Comparison of ENCODE assay signal across 15 cellular contexts in the genomic region with DNA sequence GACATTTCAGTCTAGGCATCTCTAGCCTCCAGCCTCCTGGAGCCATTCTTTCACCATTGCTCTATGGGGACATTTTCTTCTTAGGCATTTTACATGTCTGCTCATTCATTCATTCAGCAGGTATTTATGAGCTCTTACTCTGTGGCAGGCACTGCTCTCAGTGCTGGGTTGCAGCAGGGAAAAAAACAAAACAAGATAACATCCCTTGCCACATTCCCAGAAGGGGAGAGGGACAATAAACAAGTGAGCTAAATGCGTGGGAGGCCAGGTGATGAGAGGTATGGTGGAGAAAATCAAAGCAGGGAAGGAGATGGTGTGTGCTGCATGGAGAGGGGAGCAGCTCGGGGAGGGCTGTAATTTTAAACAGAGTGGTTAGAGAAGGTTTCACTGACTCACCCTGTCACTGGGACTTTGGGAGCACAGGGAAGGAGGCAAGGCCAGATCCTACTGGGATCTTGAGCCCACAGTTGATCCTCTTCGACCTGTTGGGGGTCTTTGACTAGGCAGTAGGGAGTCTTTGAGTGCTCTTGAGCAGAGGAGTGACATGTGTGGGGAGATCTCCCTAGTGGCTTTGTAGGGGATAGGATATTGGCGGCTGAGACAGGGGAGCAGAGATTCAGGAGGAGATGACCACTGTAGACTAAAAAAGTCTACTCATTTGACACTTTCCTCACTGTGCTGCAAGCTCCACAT. TPM values are rescaled to one million over a fixed set of nuclear protein-coding genes. Genes with fewer than 3 reads are reported as not detected.
DNase-seq lines count a peak whose midpoint lies in the region; ATAC-seq and TF ChIP-seq lines count a peak whose summit lies in the region.
"Had no signal": no experiment of that assay in that cellular context is flagged by ENCODE, and none has a peak within 500 bp of the region (broad histone marks: within the 10 kb centered on the region; RNA-seq: fewer than 3 reads in every experiment).

No MANE protein-coding gene starts in this region.

- H3K9me3 ChIP-seq in CD4-positive, alpha-beta memory T cell (ENCODE audit: control insufficient read depth in 1 of 2, low read length in 2 of 2): no peaks in the 10 kb centered on the region
- H3K9me3 ChIP-seq in neutrophil: no peaks in the 10 kb centered on the region
- H3K9me3 ChIP-seq: ascending aorta, vagina had no signal

- CTCF ChIA-PET in CD4-positive, alpha-beta memory T cell (lab: Charles Lee; ENCODE audit: partially characterized antibody): interaction anchor here (1.2 kb wide), 1 partner anchor 13 kb away, joined by 3 read pairs; no protein-coding TSS in a partner anchor

- peaks cover 21% of the 10 kb centered on the region for H3K4me1 ChIP-seq in CD4-positive, alpha-beta memory T cell (ENCODE audit: insufficient read depth, low read length)
- H3K4me1 ChIP-seq in neutrophil (ENCODE audit: control insufficient read depth in 1 of 2, insufficient read depth in 1 of 2, low read depth in 1 of 2, low read length in 1 of 2): peaks cover 53% of the 10 kb centered on the region in 2 experiments
- H3K4me1 ChIP-seq: parathyroid adenoma had no signal

- no peak overlapping the region for H3K4me3 Mint-ChIP-seq in CD4-positive, alpha-beta memory T cell
- no peak overlapping the region for H3K4me3 Mint-ChIP-seq in central memory CD8-positive, alpha-beta T cell
- no peak overlapping the region for H3K4me3 Mint-ChIP-seq in T-helper 2 cell treated with Interferon-gamma antibody and Interleukin-4, amounts not matched to agents 5 μg/mL and 100 μg/mL, for 36 hours
- H3K4me3 Mint-ChIP-seq: stimulated activated naive B cell treated with anti-CD40 and anti-IgM and Interleukin-4, amounts not matched to agents 10 μg/mL and 1 μg/mL and 100 μg/mL, for 72 hours had no signal

- POLR2A ChIA-PET in CD4-positive, alpha-beta memory T cell (lab: Charles Lee; ENCODE audit: partially characterized antibody): no interaction called here

- peaks cover 0 to 7% of the 10 kb centered on the region in 2 donors for H3K36me3 Mint-ChIP-seq in CD4-positive, alpha-beta memory T cell
- peaks cover 2% of the 10 kb centered on the region for H3K36me3 Mint-ChIP-seq in central memory CD8-positive, alpha-beta T cell (ENCODE audit: insufficient read depth)
- H3K36me3 Mint-ChIP-seq in T-helper 2 cell treated with Interferon-gamma antibody and Interleukin-4, amounts not matched to agents 5 μg/mL and 100 μg/mL, for 36 hours (ENCODE audit: low read depth): peaks cover 3% of the 10 kb centered on the region
- H3K36me3 Mint-ChIP-seq: stimulated activated naive B cell treated with anti-CD40 and anti-IgM and Interleukin-4, amounts not matched to agents 10 μg/mL and 1 μg/mL and 100 μg/mL, for 72 hours had no signal

- H3K4me1 Mint-ChIP-seq in CD4-positive, alpha-beta memory T cell: peaks cover 18 to 30% (median 22%) of the 10 kb centered on the region in 4 donors
- H3K4me1 Mint-ChIP-seq in central memory CD8-positive, alpha-beta T cell: peaks cover 52% of the 10 kb centered on the region
- peaks cover 56% of the 10 kb centered on the region for H3K4me1 Mint-ChIP-seq in T-helper 2 cell treated with Interferon-gamma antibody and Interleukin-4, amounts not matched to agents 5 μg/mL and 100 μg/mL, for 36 hours (ENCODE audit: low read depth)

- no peaks in the 10 kb centered on the region for H3K36me3 ChIP-seq in CD4-positive, alpha-beta memory T cell (ENCODE audit: insufficient read depth, low read length)
- no peaks in the 10 kb centered on the region for H3K36me3 ChIP-seq in neutrophil
- H3K36me3 ChIP-seq: vagina had no signal

- no peak for TF ChIP-seq CTCF in neutrophil (IDR thresholded peaks at IDR 0.05)

- no peak for ATAC-seq in central memory CD8-positive, alpha-beta T cell (replicated peaks; ENCODE audit: extremely low read depth, poor library complexity, severe bottlenecking)
- no peak for ATAC-seq in GM19324 (IDR thresholded peaks at IDR 0.05; ENCODE audit: low FRiP score, unreplicated experiment)
- ATAC-seq: stimulated activated naive B cell treated with anti-CD40 and anti-IgM and Interleukin-4, amounts not matched to agents 10 μg/mL and 1 μg/mL and 100 μg/mL, for 72 hours had no signal

- H3K27ac ChIP-seq in CD4-positive, alpha-beta memory T cell (ENCODE audit: low read depth, low read length): no peak overlapping the region
- peak overlapping the region; percentile 89 for H3K27ac ChIP-seq in neutrophil
- H3K27ac ChIP-seq: parathyroid adenoma, vagina had no signal

- H3K4me3 ChIP-seq in CD4-positive, alpha-beta memory T cell (ENCODE audit: low read length in 2 of 2): no peak overlapping the region
- peak overlapping the region; percentile 28 to 50 for H3K4me3 ChIP-seq in neutrophil (ENCODE audit: low read depth in 1 of 2, low read length in 1 of 2)
- H3K4me3 ChIP-seq: vagina had no signal

- no peaks in the 10 kb centered on the region for H3K27me3 ChIP-seq in CD4-positive, alpha-beta memory T cell (ENCODE audit: insufficient read depth, low read length)
- H3K27me3 ChIP-seq in neutrophil: no peaks in the 10 kb centered on the region
- H3K27me3 ChIP-seq: ascending aorta, vagina had no signal

- DNase-seq in CD4-positive, alpha-beta memory T cell: no peak
- DNase-seq in OCI-M1 (lab: John Stamatoyannopoulos, UW) (peak; percentile 57), NCI-H69 (lab: John Stamatoyannopoulos, UW) (no peak), EL (no peak)
- no peak for DNase-seq in central memory CD8-positive, alpha-beta T cell (ENCODE audit: low spot score in 2 of 2)
- no peak for DNase-seq in T-helper 2 cell treated with Interferon-gamma antibody and Interleukin-4, amounts not matched to agents 5 μg/mL and 100 μg/mL, for 36 hours (ENCODE audit: low spot score)
- DNase-seq: activated CD4-positive, alpha-beta T cell treated with anti-CD3 and anti-CD28 coated beads, Interleukin-2, amount 50 U/mL, for 48 hours; KG1; left cardiac atrium; stimulated activated naive B cell treated with anti-CD40 and anti-IgM and Interleukin-4, amounts not matched to agents 10 μg/mL and 1 μg/mL and 100 μg/mL, for 72 hours had no signal

- H3K27me3 Mint-ChIP-seq in CD4-positive, alpha-beta memory T cell: no peaks in the 10 kb centered on the region
- H3K27me3 Mint-ChIP-seq in central memory CD8-positive, alpha-beta T cell: no peaks in the 10 kb centered on the region
- H3K27me3 Mint-ChIP-seq in T-helper 2 cell treated with Interferon-gamma antibody and Interleukin-4, amounts not matched to agents 5 μg/mL and 100 μg/mL, for 36 hours (ENCODE audit: low read depth): no peaks in the 10 kb centered on the region

- peak overlapping the region in 4 of 7 donors; percentile 4 to 62 (median 24) for H3K27ac Mint-ChIP-seq in CD4-positive, alpha-beta memory T cell
- peak overlapping the region; percentile 52 for H3K27ac Mint-ChIP-seq in central memory CD8-positive, alpha-beta T cell (ENCODE audit: low read depth)
- H3K27ac Mint-ChIP-seq in T-helper 2 cell treated with Interferon-gamma antibody and Interleukin-4, amounts not matched to agents 5 μg/mL and 100 μg/mL, for 36 hours: no peak overlapping the region
- H3K27ac Mint-ChIP-seq: stimulated activated naive B cell treated with anti-CD40 and anti-IgM and Interleukin-4, amounts not matched to agents 10 μg/mL and 1 μg/mL and 100 μg/mL, for 72 hours had no signal

- peaks cover 0 to 2% (median 0%) of the 10 kb centered on the region in 8 donors for H3K9me3 Mint-ChIP-seq in CD4-positive, alpha-beta memory T cell
- no peaks in the 10 kb centered on the region for H3K9me3 Mint-ChIP-seq in central memory CD8-positive, alpha-beta T cell
- no peaks in the 10 kb centered on the region for H3K9me3 Mint-ChIP-seq in T-helper 2 cell treated with Interferon-gamma antibody and Interleukin-4, amounts not matched to agents 5 μg/mL and 100 μg/mL, for 36 hours
- H3K9me3 Mint-ChIP-seq: stimulated activated naive B cell treated with anti-CD40 and anti-IgM and Interleukin-4, amounts not matched to agents 10 μg/mL and 1 μg/mL and 100 μg/mL, for 72 hours had no signal

- intact Hi-C loops in CD4-positive, alpha-beta memory T cell (cut with micrococcal nuclease): no loop called here

RNA-seq across cellular contexts. Expression of gene MICAL2, which starts 17.0 kb away (rescaled TPM):
- total RNA-seq in CD4-positive, alpha-beta memory T cell: 10 to 100 TPM; 33.3 to 38.8 TPM
- polyA plus RNA-seq in CD4-positive, alpha-beta memory T cell: 10 to 100 TPM; 10.9 to 23.1 TPM

Comparison
In these comparisons a context has a peak if more than half of its experiments do, and no peak if none do; other contexts are left out.
1. H3K4me3 ChIP-seq: peak in neutrophil (2 of 2); none in CD4-positive, alpha-beta memory T cell (0 of 2).